Comparison of ENCODE assay signal across 21 cellular contexts in genomic region chr20:62027116-62027515, GRCh38. TPM values are rescaled to one million over a fixed set of nuclear protein-coding genes. Genes with fewer than 3 reads are reported as not detected.
DNase-seq lines count a peak whose midpoint lies in the region; ATAC-seq and TF ChIP-seq lines count a peak whose summit lies in the region.
"Had no signal": no experiment of that assay in that cellular context is flagged by ENCODE, and none has a peak within 500 bp of the region (broad histone marks: within the 10 kb centered on the region; RNA-seq: fewer than 3 reads in every experiment).

No MANE protein-coding gene starts in this region.

- no peaks in the 10 kb centered on the region for H3F3A ChIP-seq in Loucy (ENCODE audit: low read depth)

- peak overlapping the region; percentile 62 for H3K9ac ChIP-seq in Loucy (ENCODE audit: low read depth, low read length, poor library complexity, severe bottlenecking)
- no peak overlapping the region for H3K9ac ChIP-seq in trophoblast cell (ENCODE audit: low read length)

- ATAC-seq in activated CD4-positive, alpha-beta T cell treated with anti-CD3 and anti-CD28 coated beads for 36 hours = no peak
- ATAC-seq: heart left ventricle, natural killer cell had no signal

- peaks cover 62% of the 10 kb centered on the region for H3K4me1 Mint-ChIP-seq in activated CD4-positive, alpha-beta T cell treated with anti-CD3 and anti-CD28 coated beads for 36 hours
- H3K4me1 Mint-ChIP-seq in immature natural killer cell = peaks cover 67 to 71% of the 10 kb centered on the region in 2 donors

- H3K4me3 ChIP-seq in Loucy (ENCODE audit: low read length, poor library complexity, severe bottlenecking) = no peak overlapping the region
- H3K4me3 ChIP-seq in fibroblast of the aortic adventitia (ENCODE audit: low read depth, low read length) = no peak overlapping the region
- H3K4me3 ChIP-seq in trophoblast cell (ENCODE audit: low read depth, low read length) = no peak overlapping the region
- H3K4me3 ChIP-seq: adrenal gland, heart left ventricle, suprapubic skin had no signal

- no peak overlapping the region for H3K14ac ChIP-seq in trophoblast cell (ENCODE audit: low read length)

- H4K20me1 ChIP-seq in Loucy (ENCODE audit: insufficient read depth, low read length, poor library complexity, severe bottlenecking) = peaks cover 15% of the 10 kb centered on the region

- H3K36me3 ChIP-seq in Loucy (ENCODE audit: insufficient read depth, low read length) (no peaks in the 10 kb centered on the region), trophoblast cell (ENCODE audit: control insufficient read depth in 1 of 2, insufficient read depth in 2 of 2, low read length in 2 of 2) (peaks cover 2 to 3% of the 10 kb centered on the region in 2 experiments)
- H3K36me3 ChIP-seq: adrenal gland, heart left ventricle, suprapubic skin had no signal

- H4K91ac ChIP-seq in trophoblast cell (ENCODE audit: low read depth, low read length) = no peak overlapping the region

- peaks cover 42% of the 10 kb centered on the region for H3K4me1 ChIP-seq in Loucy (ENCODE audit: insufficient read depth, low read length, poor library complexity, severe bottlenecking)
- peaks cover 10 to 14% of the 10 kb centered on the region in 2 experiments for H3K4me1 ChIP-seq in trophoblast cell (ENCODE audit: control insufficient read depth in 1 of 2, insufficient read depth in 2 of 2, low read length in 2 of 2)

- H3K27ac ChIP-seq in trophoblast cell (ENCODE audit: low read depth, low read length) (no peak overlapping the region), caudate nucleus (ENCODE audit: low read depth, low read length) (no peak overlapping the region)
- H3K27ac ChIP-seq: suprapubic skin had no signal

- no peaks in the 10 kb centered on the region for H3K79me1 ChIP-seq in trophoblast cell (ENCODE audit: low read length)

- no peaks in the 10 kb centered on the region for H3K9me2 ChIP-seq in Loucy (replicated peaks; ENCODE audit: low read depth, low read length)

- no peak overlapping the region for H4K12ac ChIP-seq in trophoblast cell (ENCODE audit: low read depth, low read length)

- CTCF ChIA-PET in activated CD4-positive, alpha-beta T cell treated with anti-CD3 and anti-CD28 coated beads for 36 hours (lab: Charles Lee) = interaction anchor here (0.6 to 2.2 kb wide), 2 partner anchors 107 to 109 kb away, joined by 3 to 11 read pairs; no protein-coding TSS in a partner anchor

- H2AK5ac ChIP-seq in trophoblast cell (ENCODE audit: low read length) = no peak overlapping the region

- POLR2A ChIA-PET in activated CD4-positive, alpha-beta T cell treated with anti-CD3 and anti-CD28 coated beads for 36 hours (lab: Charles Lee) = no interaction called here

- no CpG with 5 or more reads among the region's 9 CpGs for WGBS in trophoblast cell (ENCODE audit: extremely low coverage, insufficient coverage, insufficient read length)

- H3K27ac Mint-ChIP-seq in activated CD4-positive, alpha-beta T cell treated with anti-CD3 and anti-CD28 coated beads for 36 hours = peak overlapping the region; percentile 49
- H3K27ac Mint-ChIP-seq in immature natural killer cell = peak overlapping the region in 3 of 6 donors; percentile 38 to 71 (median 45)
- H3K27ac Mint-ChIP-seq: memory B cell had no signal

- H3K4me2 ChIP-seq in Loucy (ENCODE audit: low read depth, low read length, poor library complexity, severe bottlenecking) = peak overlapping the region; percentile 76
- no peak overlapping the region for H3K4me2 ChIP-seq in trophoblast cell (ENCODE audit: low read length)

- H3K9me3 ChIP-seq in Loucy (ENCODE audit: insufficient read depth, low read depth, low read length) (no peaks in the 10 kb centered on the region), trophoblast cell (ENCODE audit: insufficient read depth, low read depth, low read length) (no peaks in the 10 kb centered on the region)
- H3K9me3 ChIP-seq: adrenal gland, heart left ventricle, suprapubic skin had no signal

- peak overlapping the region; percentile 71 for H3K18ac ChIP-seq in trophoblast cell (ENCODE audit: low read length)

- no peak overlapping the region for H2BK12ac ChIP-seq in trophoblast cell (ENCODE audit: low read length)

- DNase-seq in activated CD4-positive, alpha-beta T cell treated with anti-CD3 and anti-CD28 coated beads for 36 hours = no peak
- no peak for DNase-seq in activated CD4-positive, alpha-beta T cell treated with anti-CD3 and anti-CD28 coated beads, Interleukin-2, amount 50 U/mL, for 1 hour
- peak; percentile 9 for DNase-seq in fibroblast of the aortic adventitia (ENCODE audit: low read depth)
- DNase-seq in trophoblast cell = no peak
- DNase-seq in T1000 (lab: John Stamatoyannopoulos, UW) = no peak
- DNase-seq in caudate nucleus (lab: John Stamatoyannopoulos, UW) = no peak
- DNase-seq in immature natural killer cell = no peak
- DNase-seq: 8988T; effector memory CD4-positive, alpha-beta T cell; islet precursor cell; natural killer cell; NCI-H2029 treated with DMSO at 0.1 percent for 48 hours; NCI-H446 treated with DMSO at 0.1 percent for 48 hours; stimulated activated CD4-positive, alpha-beta T cell treated with anti-CD3 and anti-CD28 coated beads, Interleukin-12 subunit alpha, Interleukin-12 subunit beta, amount 100 ng/mL, for 4 hours; T-helper 1 cell had no signal

- no peaks in the 10 kb centered on the region for H3K9me3 Mint-ChIP-seq in activated CD4-positive, alpha-beta T cell treated with anti-CD3 and anti-CD28 coated beads for 36 hours (ENCODE audit: low read depth)
- no peaks in the 10 kb centered on the region for H3K9me3 Mint-ChIP-seq in immature natural killer cell
- H3K9me3 Mint-ChIP-seq: memory B cell, natural killer cell had no signal

- H3K4me3 Mint-ChIP-seq in activated CD4-positive, alpha-beta T cell treated with anti-CD3 and anti-CD28 coated beads for 36 hours = no peak overlapping the region
- H3K4me3 Mint-ChIP-seq in immature natural killer cell = peak overlapping the region in 2 of 5 donors; percentile 25 to 46
- H3K4me3 Mint-ChIP-seq: CD14-positive monocyte, memory B cell, natural killer cell had no signal

- no peak overlapping the region for H2BK5ac ChIP-seq in trophoblast cell (ENCODE audit: low read depth, low read length, poor library complexity)

- H4K8ac ChIP-seq in trophoblast cell (ENCODE audit: low read depth, low read length) = no peak overlapping the region

- intact Hi-C loops in activated CD4-positive, alpha-beta T cell treated with anti-CD3 and anti-CD28 coated beads for 36 hours (cut with DNase I, micrococcal nuclease) = loop anchor here (2.0 to 5.0 kb wide), 4 partner anchors 35 to 116 kb away; partner anchors contain the start of genes LSM14B (in 1 of the 2), PSMA7 (in 1 of the 2) and SS18L1 (in 1 of the 2)

- H3K27me3 Mint-ChIP-seq in activated CD4-positive, alpha-beta T cell treated with anti-CD3 and anti-CD28 coated beads for 36 hours = no peaks in the 10 kb centered on the region
- H3K27me3 Mint-ChIP-seq in immature natural killer cell (ENCODE audit: low read depth in 3 of 3) = peaks cover 0 to 3% (median 2%) of the 10 kb centered on the region in 3 donors
- H3K27me3 Mint-ChIP-seq: memory B cell had no signal

- no peaks in the 10 kb centered on the region for H3K36me3 Mint-ChIP-seq in activated CD4-positive, alpha-beta T cell treated with anti-CD3 and anti-CD28 coated beads for 36 hours (ENCODE audit: low read depth)
- no peaks in the 10 kb centered on the region for H3K36me3 Mint-ChIP-seq in immature natural killer cell
- H3K36me3 Mint-ChIP-seq: natural killer cell had no signal

- peak overlapping the region; percentile 61 for H3K4ac ChIP-seq in trophoblast cell (ENCODE audit: low read depth, low read length)

- no peak overlapping the region for H3K23ac ChIP-seq in trophoblast cell (ENCODE audit: low read length)

- H3K79me2 ChIP-seq in Loucy (ENCODE audit: insufficient read depth, low read length) (peaks cover 96% of the 10 kb centered on the region), trophoblast cell (ENCODE audit: control insufficient read depth, insufficient read depth, low read length, poor library complexity) (peaks cover 34% of the 10 kb centered on the region)

- no peak overlapping the region for H2BK120ac ChIP-seq in trophoblast cell (ENCODE audit: insufficient read depth, low read length, poor library complexity)

- TF ChIP-seq CTCF in Loucy (conservative IDR thresholded peaks at IDR 0.05; ENCODE audit: low read length) (no peak), fibroblast of the aortic adventitia (IDR thresholded peaks at IDR 0.05; ENCODE audit: insufficient read depth, low read length) (no peak)

- H2AFZ ChIP-seq in Loucy (ENCODE audit: low read length) (no peak overlapping the region), trophoblast cell (ENCODE audit: insufficient read depth, low read length, poor library complexity) (no peak overlapping the region)

- no peaks in the 10 kb centered on the region for H3K27me3 ChIP-seq in Loucy (ENCODE audit: insufficient read depth, low read length, poor library complexity, severe bottlenecking)
- no peaks in the 10 kb centered on the region for H3K27me3 ChIP-seq in trophoblast cell (ENCODE audit: insufficient read depth, low read length)
- H3K27me3 ChIP-seq: adrenal gland, heart left ventricle, suprapubic skin had no signal

RNA-seq across cellular contexts. Expression of gene TAF4, which starts 38.6 kb away (rescaled TPM):
- 10 to 100 TPM; 15.4 to 27.1 TPM for total RNA-seq in activated CD4-positive, alpha-beta T cell treated with anti-CD3 and anti-CD28 coated beads for 36 hours
- total RNA-seq in fibroblast of the aortic adventitia (ENCODE audit: low replicate concordance) = 2.9 and 5.4 TPM in 2 replicates
- 49.8 TPM in 2 replicates for polyA plus RNA-seq in trophoblast cell (2013)
- 1 to 10 TPM in 2 of 3 donors, under 1 TPM in 1; 0.04 to 3.2 (median 1.1) TPM for polyA plus RNA-seq in immature natural killer cell
